In the genomic region with DNA sequence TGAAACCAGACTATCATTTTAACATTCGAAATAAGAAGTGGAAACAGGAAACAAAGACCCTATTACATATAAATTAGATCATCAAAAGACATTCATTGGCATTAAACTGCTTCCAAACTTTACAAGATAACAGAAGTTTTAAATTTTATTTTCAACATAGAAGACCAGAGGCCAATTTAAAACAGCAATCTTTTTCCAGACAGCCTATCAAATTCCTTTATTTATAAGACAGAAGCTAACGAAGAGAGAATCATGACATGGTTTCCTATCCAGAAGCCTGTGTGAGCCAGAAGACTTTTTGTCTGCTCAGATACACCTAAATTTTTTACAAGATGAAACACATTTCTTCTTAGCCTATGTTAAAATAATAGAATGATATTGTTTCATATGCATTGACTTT, we compare ENCODE assay signal across 19 cellular contexts.
DNase-seq lines count a peak whose midpoint lies in the region; ATAC-seq and TF ChIP-seq lines count a peak whose summit lies in the region.
"Had no signal": no experiment of that assay in that cellular context is flagged by ENCODE, and none has a peak within 500 bp of the region (broad histone marks: within the 10 kb centered on the region; RNA-seq: fewer than 3 reads in every experiment).

No MANE protein-coding gene starts in this region.

- H2AFZ ChIP-seq in H9 (ENCODE audit: low read length) = no peak overlapping the region
- H2AFZ ChIP-seq: GM23248 had no signal

- no peaks in the 10 kb centered on the region for H3K27me3 ChIP-seq in H9 (ENCODE audit: insufficient read depth, low read length)
- H3K27me3 ChIP-seq: BLaER1 had no signal

- H3K4me3 Mint-ChIP-seq in H9 (no peak overlapping the region), nephron (no peak overlapping the region)
- H3K4me3 Mint-ChIP-seq: B cell; CD4-positive, CD25-positive, alpha-beta regulatory T cell; CD8-positive, alpha-beta T cell; HFFc6 had no signal

- DNase-seq in H9 = no peak
- peak; percentile 13 for DNase-seq in fibroblast of peridontal ligament (ENCODE audit: extremely low read depth)
- DNase-seq in NOMO-1 (lab: John Stamatoyannopoulos, UW; ENCODE audit: unreplicated experiment in 2 of 2) = no peak
- DNase-seq in NCI-H2171 (lab: John Stamatoyannopoulos, UW) = no peak
- DNase-seq in OCI-M2 (lab: John Stamatoyannopoulos, UW; ENCODE audit: unreplicated experiment) = no peak
- DNase-seq in posterior vena cava (ENCODE audit: low spot score) = no peak
- DNase-seq: Caco-2; CD4-positive, CD25-positive, alpha-beta regulatory T cell; CD8-positive, alpha-beta T cell; DMS153; DND-41; GM23248; HFFc6 had no signal

- no peak overlapping the region for H4K5ac ChIP-seq in H9 (ENCODE audit: insufficient read length, low read depth, low read length)

- no peak overlapping the region for H4K8ac ChIP-seq in H9 (replicated peaks; ENCODE audit: insufficient read length, low read depth, low read length)

- H3K56ac ChIP-seq in H9 (ENCODE audit: insufficient read length, low read depth, low read length) = no peak overlapping the region

- no peak overlapping the region for H2BK5ac ChIP-seq in H9 (ENCODE audit: insufficient read length, low read length)

- H3K27ac Mint-ChIP-seq in H9 (peak overlapping the region in 2 of 3 experiments; percentile 44 to 84; a peak in 3 of 7 replicates), nephron (peak overlapping the region in 2 of 3 experiments; percentile 35 to 36)
- H3K27ac Mint-ChIP-seq: B cell; CD4-positive, CD25-positive, alpha-beta regulatory T cell; CD8-positive, alpha-beta T cell; HFFc6 had no signal

- no peaks in the 10 kb centered on the region for H3K79me1 ChIP-seq in H9 (ENCODE audit: insufficient read depth, low read depth, low read length, poor library complexity, severe bottlenecking)

- H3K4me2 ChIP-seq in H9 (ENCODE audit: insufficient read depth, insufficient read length, low read length) = no peak overlapping the region
- H3K4me2 ChIP-seq: BLaER1 had no signal

- peaks cover 17 to 23% of the 10 kb centered on the region in 2 experiments for H3K4me1 Mint-ChIP-seq in H9
- H3K4me1 Mint-ChIP-seq in nephron = peaks cover 12% of the 10 kb centered on the region

- H3K36me3 Mint-ChIP-seq in H9 (ENCODE audit: insufficient read depth in 1 of 3, low read depth in 3 of 3) (no peaks in the 10 kb centered on the region), nephron (ENCODE audit: low read depth) (no peaks in the 10 kb centered on the region)

- no peak overlapping the region for H2BK15ac ChIP-seq in H9 (ENCODE audit: low read depth, low read length)

- H2BK12ac ChIP-seq in H9 (ENCODE audit: insufficient read length, low read depth, low read length) = no peak overlapping the region

- no peak overlapping the region for H2BK20ac ChIP-seq in H9 (ENCODE audit: low read depth, low read length, poor library complexity, severe bottlenecking)

- TF ChIP-seq CTCF in H9 (conservative IDR thresholded peaks at IDR 0.05) (no peak), nephron (IDR thresholded peaks at IDR 0.05; ENCODE audit: unreplicated experiment in 3 of 3) (no peak)

- WGBS in H9 (ENCODE audit: extremely low coverage, insufficient read length, low lambda C conversion rate) = no CpG with 5 or more reads among the region's 2 CpGs

- no peak overlapping the region for H3K18ac ChIP-seq in H9 (ENCODE audit: insufficient read length, low read depth, low read length)

- H3K9me3 ChIP-seq in H9 (ENCODE audit: control insufficient read depth, low read depth, low read length) = no peaks in the 10 kb centered on the region
- H3K9me3 ChIP-seq: BLaER1, Caco-2, HAP-1 had no signal

- H2AK5ac ChIP-seq in H9 (ENCODE audit: insufficient read length, low read length) = no peak overlapping the region

- H3K79me2 ChIP-seq in H9 (ENCODE audit: insufficient read depth, low read length) = no peaks in the 10 kb centered on the region

- H3K27ac ChIP-seq in H9 (ENCODE audit: insufficient read length, low read depth, low read length) = no peak overlapping the region
- H3K27ac ChIP-seq: BLaER1, C4-2B, GM23248 had no signal

- intact Hi-C loops in posterior vena cava (cut with DNase I) = no loop called here

- no peak overlapping the region for H2BK120ac ChIP-seq in H9 (ENCODE audit: low read depth, low read length, poor library complexity, severe bottlenecking)

- H3K23me2 ChIP-seq in H9 (ENCODE audit: insufficient read length, low read depth, low read length, poor library complexity, severe bottlenecking) = no peaks in the 10 kb centered on the region

- no peak overlapping the region for H3K23ac ChIP-seq in H9 (ENCODE audit: insufficient read length, low read depth, low read length)

- H3K9ac ChIP-seq in H9 (ENCODE audit: extremely low read depth, insufficient read length, low read length) = no peak overlapping the region
- H3K9ac ChIP-seq: BLaER1, GM23248 had no signal

- no peaks in the 10 kb centered on the region for H4K20me1 ChIP-seq in H9 (ENCODE audit: control insufficient read depth, insufficient read depth, insufficient read length)
- H4K20me1 ChIP-seq: BLaER1 had no signal

- no peak overlapping the region for H3K14ac ChIP-seq in H9 (ENCODE audit: insufficient read depth, low read length)

- no peak overlapping the region for H3T11ph ChIP-seq in H9 (ENCODE audit: low read length)

- no peak overlapping the region for H4K91ac ChIP-seq in H9 (ENCODE audit: insufficient read length, low read depth, low read length)

- H3K27me3 Mint-ChIP-seq in H9 (ENCODE audit: low read depth) (no peaks in the 10 kb centered on the region), nephron (ENCODE audit: low read depth) (no peaks in the 10 kb centered on the region)
- H3K27me3 Mint-ChIP-seq: B cell; CD4-positive, CD25-positive, alpha-beta regulatory T cell had no signal

- no peaks in the 10 kb centered on the region for H3K9me3 Mint-ChIP-seq in H9
- H3K9me3 Mint-ChIP-seq in nephron = no peaks in the 10 kb centered on the region
- H3K9me3 Mint-ChIP-seq: CD8-positive, alpha-beta T cell; HFFc6 had no signal

- no peak overlapping the region for H3K4ac ChIP-seq in H9 (ENCODE audit: low read depth, low read length)

- ATAC-seq in SK-N-SH treated with all-trans-retinoic acid at 6 μM for 48 hours = peak; percentile 22; the same call in 1 of the 3 replicates
- ATAC-seq: CD8-positive, alpha-beta T cell had no signal

- H3K4me1 ChIP-seq in H9 (ENCODE audit: insufficient read depth, low read length) = no peaks in the 10 kb centered on the region
- H3K4me1 ChIP-seq: BLaER1, Caco-2 had no signal

TF ChIP-seq in SK-N-SH treated with all-trans-retinoic acid at 6 μM for 48 hours, 23 proteins besides CTCF, POLR2A, EP300 and RAD21:
- TF ChIP-seq ISL1 (CRISPR knock-in tag; IDR thresholded peaks at IDR 0.05) (peak; percentile 33), RARB (CRISPR knock-in tag; IDR thresholded peaks at IDR 0.05) (no peak), PPARA (CRISPR knock-in tag; IDR thresholded peaks at IDR 0.05; ENCODE audit: borderline replicate concordance) (no peak), ZFP30 (CRISPR knock-in tag; IDR thresholded peaks at IDR 0.05) (peak; percentile 81)
